In the genomic region with DNA sequence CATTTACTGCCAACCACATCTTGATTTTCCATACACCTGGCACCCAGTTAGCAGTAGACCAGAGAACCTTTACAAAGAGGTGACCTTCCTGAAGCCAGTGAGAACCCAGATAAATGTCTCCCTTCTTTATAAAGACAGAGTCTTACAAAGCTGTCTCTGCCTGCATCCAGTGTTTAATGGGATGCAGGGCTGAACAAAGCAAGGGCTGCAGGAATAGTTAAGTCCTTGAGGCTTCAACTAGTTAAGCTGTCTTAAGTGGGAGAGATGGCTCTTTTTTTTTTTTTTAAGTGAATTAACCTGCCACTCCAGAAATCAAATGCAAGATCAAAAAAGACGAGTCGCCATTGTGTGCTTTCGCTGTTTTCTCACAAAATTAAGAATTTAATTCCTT, we compare ENCODE assay signal across 7 cellular contexts. TPM values are rescaled to one million over a fixed set of nuclear protein-coding genes. Genes with fewer than 3 reads are reported as not detected.
A peak's percentile ranks its signal among the peaks of the same experiment; 100 is the strongest.
DNase-seq lines count a peak whose midpoint lies in the region; ATAC-seq and TF ChIP-seq lines count a peak whose summit lies in the region.

No MANE protein-coding gene starts in this region.

- H3K9me3 Mint-ChIP-seq in activated CD8-positive, alpha-beta T cell treated with anti-CD3 and anti-CD28 coated beads for 36 hours: no peaks in the 10 kb centered on the region
- H3K9me3 Mint-ChIP-seq in stimulated activated effector memory CD8-positive, alpha-beta T cell treated with anti-CD3 and anti-CD28 coated beads, Interleukin-12 subunit alpha, Interleukin-12 subunit beta, amount 100 ng/mL, for 72 hours: no peaks in the 10 kb centered on the region

- POLR2A ChIA-PET in activated CD8-positive, alpha-beta T cell treated with anti-CD3 and anti-CD28 coated beads for 36 hours (lab: Charles Lee): interaction anchor here (0.6 to 5.6 kb wide), 10 partner anchors 16 to 335 kb away, joined by 3 to 45 read pairs (median 9); a partner anchor contains a TSS

- H3K27me3 Mint-ChIP-seq in activated CD8-positive, alpha-beta T cell treated with anti-CD3 and anti-CD28 coated beads for 36 hours: no peaks in the 10 kb centered on the region

- H3K4me3 Mint-ChIP-seq in activated CD8-positive, alpha-beta T cell treated with anti-CD3 and anti-CD28 coated beads for 36 hours: peak overlapping the region; percentile 98
- peak overlapping the region; percentile 93 for H3K4me3 Mint-ChIP-seq in stimulated activated effector memory CD8-positive, alpha-beta T cell treated with anti-CD3 and anti-CD28 coated beads, Interleukin-12 subunit alpha, Interleukin-12 subunit beta, amount 100 ng/mL, for 72 hours

- H3K4me1 Mint-ChIP-seq in activated CD8-positive, alpha-beta T cell treated with anti-CD3 and anti-CD28 coated beads for 36 hours (ENCODE audit: low read depth): peaks cover 41% of the 10 kb centered on the region
- H3K4me1 Mint-ChIP-seq in stimulated activated effector memory CD8-positive, alpha-beta T cell treated with anti-CD3 and anti-CD28 coated beads, Interleukin-12 subunit alpha, Interleukin-12 subunit beta, amount 100 ng/mL, for 72 hours: peaks cover 51% of the 10 kb centered on the region

- peak overlapping the region; percentile 98 for H3K27ac Mint-ChIP-seq in activated CD8-positive, alpha-beta T cell treated with anti-CD3 and anti-CD28 coated beads for 36 hours
- peak overlapping the region; percentile 99 for H3K27ac Mint-ChIP-seq in stimulated activated effector memory CD8-positive, alpha-beta T cell treated with anti-CD3 and anti-CD28 coated beads, Interleukin-12 subunit alpha, Interleukin-12 subunit beta, amount 100 ng/mL, for 72 hours

- TF ChIP-seq CTCF in HFF-Myc (IDR thresholded peaks at IDR 0.05; ENCODE audit: low read depth, low read length, missing control alignments): no peak
- no peak for TF ChIP-seq CTCF in activated CD8-positive, alpha-beta T cell treated with anti-CD3 and anti-CD28 coated beads for 36 hours (IDR thresholded peaks at IDR 0.05)

- peaks cover 17% of the 10 kb centered on the region for H3K36me3 Mint-ChIP-seq in activated CD8-positive, alpha-beta T cell treated with anti-CD3 and anti-CD28 coated beads for 36 hours (ENCODE audit: low read depth)
- H3K36me3 Mint-ChIP-seq in stimulated activated effector memory CD8-positive, alpha-beta T cell treated with anti-CD3 and anti-CD28 coated beads, Interleukin-12 subunit alpha, Interleukin-12 subunit beta, amount 100 ng/mL, for 72 hours: peaks cover 9% of the 10 kb centered on the region

- ATAC-seq in activated CD8-positive, alpha-beta T cell treated with anti-CD3 and anti-CD28 coated beads for 36 hours: no peak
- no peak for ATAC-seq in stimulated activated effector memory CD8-positive, alpha-beta T cell treated with anti-CD3 and anti-CD28 coated beads, Interleukin-12 subunit alpha, Interleukin-12 subunit beta, amount 100 ng/mL, for 72 hours
- no peak for ATAC-seq in HG03108 (IDR thresholded peaks at IDR 0.05; ENCODE audit: unreplicated experiment)

- intact Hi-C loops in activated CD8-positive, alpha-beta T cell treated with anti-CD3 and anti-CD28 coated beads for 36 hours (cut with micrococcal nuclease): loop anchor here (5.0 kb wide), 1 partner anchor 439 kb away; a partner anchor contains a TSS

- DNase-seq in HFF-Myc (ENCODE audit: extremely low read depth, low read depth) (no peak), SW 1271 (lab: John Stamatoyannopoulos, UW) (no peak), DMS114 treated with DMSO at 0.1 percent for 48 hours (lab: John Stamatoyannopoulos, UW; ENCODE audit: unreplicated experiment) (no peak)
- no peak for DNase-seq in activated CD8-positive, alpha-beta T cell treated with anti-CD3 and anti-CD28 coated beads for 36 hours
- DNase-seq in stimulated activated effector memory CD8-positive, alpha-beta T cell treated with anti-CD3 and anti-CD28 coated beads, Interleukin-12 subunit alpha, Interleukin-12 subunit beta, amount 100 ng/mL, for 72 hours (ENCODE audit: low spot score in 2 of 2): no peak

- CTCF ChIA-PET in activated CD8-positive, alpha-beta T cell treated with anti-CD3 and anti-CD28 coated beads for 36 hours (lab: Charles Lee): interaction anchor here (1.0 to 18.3 kb wide), 15 partner anchors 8 to 492 kb away, joined by 3 to 745 read pairs (median 19); a partner anchor contains a TSS

- H3K4me3 ChIP-seq in HFF-Myc (replicated peaks; ENCODE audit: low read depth, low read length): peak overlapping the region; percentile 84
- H3K4me3 ChIP-seq in iPS-11a (ENCODE audit: low read depth, low read length): peak overlapping the region; percentile 77

RNA-seq across cellular contexts. Expression of a gene that starts 1.5 kb away (rescaled TPM):
- total RNA-seq in activated CD8-positive, alpha-beta T cell treated with anti-CD3 and anti-CD28 coated beads for 36 hours: 10 to 100 TPM; 77.8 to 79.1 TPM

RNA-seq across cellular contexts. Expression of a gene that starts 48.4 kb away (rescaled TPM):
- 10 to 100 TPM; 24.6 to 24.8 TPM for total RNA-seq in activated CD8-positive, alpha-beta T cell treated with anti-CD3 and anti-CD28 coated beads for 36 hours
